ENCODE assay signal across 1 cellular context in genomic region chr20:2917266-2917665, GRCh38.
TF ChIP-seq lines count a peak whose summit lies in the region.

No MANE protein-coding gene starts in this region.

TF ChIP-seq in GM23338, 12 proteins besides CTCF, POLR2A, EP300 and RAD21 (continued from another document):
- no peak for TF ChIP-seq ETS1 (IDR thresholded peaks at IDR 0.05)
- no peak for TF ChIP-seq EZH2 (IDR thresholded peaks at IDR 0.05; ENCODE audit: low read depth, unreplicated experiment)
- TF ChIP-seq EZH2phosphoT487 (IDR thresholded peaks at IDR 0.05; ENCODE audit: unreplicated experiment): no peak
- TF ChIP-seq REST (IDR thresholded peaks at IDR 0.05; ENCODE audit: unreplicated experiment): no peak
- no peak for TF ChIP-seq STAT1 (IDR thresholded peaks at IDR 0.05; ENCODE audit: unreplicated experiment)
